Comparison of ENCODE assay signal across 8 cellular contexts in the genomic region with DNA sequence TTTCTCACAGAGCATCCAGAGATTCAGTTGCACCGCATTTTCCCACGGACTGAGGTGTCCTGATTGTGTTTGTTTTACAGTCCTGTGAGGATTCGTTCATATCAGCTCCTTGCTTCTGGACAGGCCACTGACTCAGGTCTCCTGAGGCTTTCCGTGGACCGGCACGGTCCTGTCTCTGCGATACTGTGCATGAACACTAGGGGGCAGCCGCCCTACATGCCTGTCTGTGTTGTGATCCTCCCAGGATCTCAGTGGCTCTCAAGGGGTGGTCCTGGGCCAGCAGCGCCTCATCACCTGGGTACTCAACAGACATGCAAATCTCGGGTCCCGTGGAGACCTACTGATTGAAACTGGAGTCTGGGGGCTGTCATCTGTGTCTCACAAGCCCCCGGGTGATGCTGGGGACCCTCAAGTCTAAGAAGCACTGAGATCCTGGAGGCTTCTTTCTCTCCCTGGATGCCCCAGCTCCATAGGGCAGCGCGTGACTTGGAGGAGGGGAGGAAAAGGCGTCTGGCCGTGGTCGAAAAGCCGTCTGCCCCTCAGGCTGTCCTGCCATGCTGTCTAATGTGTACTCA. TPM values are rescaled to one million over a fixed set of nuclear protein-coding genes. Genes with fewer than 3 reads are reported as not detected.
A peak's percentile ranks its signal among the peaks of the same experiment; 100 is the strongest.
DNase-seq lines count a peak whose midpoint lies in the region; ATAC-seq and TF ChIP-seq lines count a peak whose summit lies in the region.

No MANE protein-coding gene starts in this region.

- H3K9me3 Mint-ChIP-seq in activated CD4-positive, alpha-beta memory T cell treated with anti-CD3 and anti-CD28 coated beads for 36 hours: no peaks in the 10 kb centered on the region

- ATAC-seq in HG03060 (IDR thresholded peaks at IDR 0.05; ENCODE audit: low read depth, unreplicated experiment): peak; percentile 35
- peak; percentile 85 for ATAC-seq in lung (ENCODE audit: insufficient read depth, low FRiP score)

- H3K27me3 ChIP-seq in lung (ENCODE audit: control insufficient read depth, insufficient read depth): no peaks in the 10 kb centered on the region

- WGBS in lung, 2 donors: 9 to 12% methylated on average over 16 to 18 of the region's 18 CpGs

- no peaks in the 10 kb centered on the region for H3K36me3 ChIP-seq in lung (ENCODE audit: control insufficient read depth in 2 of 2, insufficient read depth in 2 of 2, low read length in 2 of 2)

- peaks cover 2% of the 10 kb centered on the region for H3K27me3 Mint-ChIP-seq in activated CD4-positive, alpha-beta memory T cell treated with anti-CD3 and anti-CD28 coated beads for 36 hours

- H3K4me3 Mint-ChIP-seq in activated CD4-positive, alpha-beta memory T cell treated with anti-CD3 and anti-CD28 coated beads for 36 hours: no peak overlapping the region

- DNase-seq in SIG-M5 treated with dmso at 0.1 percent for 504 hours (lab: John Stamatoyannopoulos, UW; ENCODE audit: unreplicated experiment) (peak; percentile 68), SIG-M5 (lab: John Stamatoyannopoulos, UW) (no peak), NCI-H526 treated with DMSO at 0.1 percent for 48 hours (lab: John Stamatoyannopoulos, UW) (peak; percentile 57), dermis microvascular lymphatic vessel endothelial cell (ENCODE audit: low read depth in 2 of 2) (peak; percentile 67 to 83), lung (ENCODE audit: low spot score) (peak; percentile 89)
- DNase-seq in activated CD4-positive, alpha-beta memory T cell treated with anti-CD3 and anti-CD28 coated beads for 36 hours: peak; percentile 91
- DNase-seq in stimulated activated CD4-positive, alpha-beta T cell treated with anti-CD3 and anti-CD28 coated beads, TNF-alpha, amount 100 ng/mL, for 48 hours (ENCODE audit: low read depth in 3 of 3): peak; percentile 72 to 80 (median 78)

- peaks cover 70% of the 10 kb centered on the region for H3K4me1 Mint-ChIP-seq in activated CD4-positive, alpha-beta memory T cell treated with anti-CD3 and anti-CD28 coated beads for 36 hours (ENCODE audit: low read depth)

- POLR2A ChIA-PET in activated CD4-positive, alpha-beta memory T cell treated with anti-CD3 and anti-CD28 coated beads for 36 hours (lab: Charles Lee): interaction anchor here (1.0 to 1.1 kb wide), 2 partner anchors 41 to 213 kb away, joined by 3 read pairs; no protein-coding TSS in a partner anchor

- H3K9me3 ChIP-seq in lung (ENCODE audit: control insufficient read depth in 2 of 2, insufficient read depth in 1 of 2, low read length in 1 of 2): no peaks in the 10 kb centered on the region

- H3K27ac ChIP-seq in lung (ENCODE audit: low read depth in 1 of 2, low read length in 1 of 2): peak overlapping the region in 1 of 2 donors; percentile 49

- CTCF ChIA-PET in activated CD4-positive, alpha-beta memory T cell treated with anti-CD3 and anti-CD28 coated beads for 36 hours (lab: Charles Lee): interaction anchor here (0.6 to 2.6 kb wide), 71 partner anchors 8 to 678 kb away, joined by 3 to 117 read pairs (median 5); partner anchors contain the start of genes IL1R1 and IL1RL2

- H3K4me1 ChIP-seq in lung (ENCODE audit: control insufficient read depth in 2 of 2, insufficient read depth in 2 of 2, low read length in 2 of 2): peaks cover 2 to 5% of the 10 kb centered on the region in 2 donors

- peak; percentile 90 for TF ChIP-seq CTCF in lung (IDR thresholded peaks at IDR 0.05; ENCODE audit: control extremely low read depth, extremely low read depth)

- intact Hi-C loops in activated CD4-positive, alpha-beta memory T cell treated with anti-CD3 and anti-CD28 coated beads for 36 hours (cut with micrococcal nuclease): loop anchor here (1.0 to 5.0 kb wide), 6 partner anchors 62 to 422 kb away; partner anchors contain the start of gene IL18R1

- H3K27ac Mint-ChIP-seq in activated CD4-positive, alpha-beta memory T cell treated with anti-CD3 and anti-CD28 coated beads for 36 hours: peak overlapping the region; percentile 66

- no peak overlapping the region for H3K4me3 ChIP-seq in lung

- H3K36me3 Mint-ChIP-seq in activated CD4-positive, alpha-beta memory T cell treated with anti-CD3 and anti-CD28 coated beads for 36 hours: peaks cover 29% of the 10 kb centered on the region

RNA-seq across cellular contexts. Expression of gene IL1R2, which starts 28.9 kb away (rescaled TPM):
- total RNA-seq in activated CD4-positive, alpha-beta memory T cell treated with anti-CD3 and anti-CD28 coated beads for 36 hours: 10 to 100 TPM; 35.6 to 36.2 TPM
- total RNA-seq in dermis microvascular lymphatic vessel endothelial cell: 0.76 TPM in 1 of 2 replicates, not detected in the other
- total RNA-seq in lung: 100 to 1,000 TPM in 1 of 2 donors, 1 to 10 TPM in 1; 7.3 to 119 TPM
- 100 to 1,000 TPM in 1 of 2 donors, 1 to 10 TPM in 1; 9.2 to 902 TPM for polyA plus RNA-seq in lung
